Comparison of ENCODE assay signal across 23 cellular contexts in genomic region chr11:115848080-115848479, GRCh38.
DNase-seq lines count a peak whose midpoint lies in the region; ATAC-seq and TF ChIP-seq lines count a peak whose summit lies in the region.
"Had no signal": no experiment of that assay in that cellular context is flagged by ENCODE, and none has a peak within 500 bp of the region (broad histone marks: within the 10 kb centered on the region; RNA-seq: fewer than 3 reads in every experiment).

No MANE protein-coding gene starts in this region.

- no peaks in the 10 kb centered on the region for H3K27me3 ChIP-seq in psoas muscle (ENCODE audit: insufficient read depth in 3 of 3, low read length in 2 of 3)
- H3K27me3 ChIP-seq: breast epithelium, SJCRH30, tibial artery had no signal

- H3K4me3 Mint-ChIP-seq in mesothelial cell of epicardium (no peak overlapping the region), HFFc6 (no peak overlapping the region)
- H3K4me3 Mint-ChIP-seq: activated CD4-positive, alpha-beta memory T cell treated with anti-CD3 and anti-CD28 coated beads for 36 hours; activated T-helper 17 cell treated with anti-CD3 and anti-CD28 coated beads, Interleukin-2, amount 50 U/mL, for 72 hours; B cell; CD8-positive, alpha-beta T cell; naive thymus-derived CD4-positive, alpha-beta T cell; T-cell had no signal

- peaks cover 5% of the 10 kb centered on the region for H3K9me3 ChIP-seq in psoas muscle
- H3K9me3 ChIP-seq: SJCRH30 had no signal

- peaks cover 23% of the 10 kb centered on the region for H3K9me3 Mint-ChIP-seq in mesothelial cell of epicardium
- peaks cover 49% of the 10 kb centered on the region for H3K9me3 Mint-ChIP-seq in HFFc6

- H3K4me3 ChIP-seq in psoas muscle, result no peak overlapping the region
- H3K4me3 ChIP-seq: breast epithelium, SJCRH30, skin epidermis, tibial artery had no signal

- 27 to 35% (median 33%) methylated on average over 1 of the region's 1 CpG for WGBS in psoas muscle, 3 donors

- H3K4me1 Mint-ChIP-seq in mesothelial cell of epicardium (peaks cover 24% of the 10 kb centered on the region), HFFc6 (ENCODE audit: low read depth) (no peaks in the 10 kb centered on the region)
- H3K4me1 Mint-ChIP-seq: activated T-helper 17 cell treated with anti-CD3 and anti-CD28 coated beads, Interleukin-2, amount 50 U/mL, for 72 hours; B cell; T-cell had no signal

- TF ChIP-seq CTCF in VCaP (conservative IDR thresholded peaks at IDR 0.05) (no peak), mesothelial cell of epicardium (IDR thresholded peaks at IDR 0.05; ENCODE audit: unreplicated experiment) (no peak), psoas muscle (IDR thresholded peaks at IDR 0.05) (no peak), HFFc6 (IDR thresholded peaks at IDR 0.05) (no peak)

- H3K27me3 Mint-ChIP-seq in mesothelial cell of epicardium (ENCODE audit: low read depth), result no peaks in the 10 kb centered on the region
- peaks cover 1% of the 10 kb centered on the region; the same call in 1 of the 2 replicates for H3K27me3 Mint-ChIP-seq in HFFc6 (ENCODE audit: insufficient read depth)
- H3K27me3 Mint-ChIP-seq: activated CD4-positive, alpha-beta memory T cell treated with anti-CD3 and anti-CD28 coated beads for 36 hours; activated T-helper 17 cell treated with anti-CD3 and anti-CD28 coated beads, Interleukin-2, amount 50 U/mL, for 72 hours; B cell; T-cell had no signal

- peak overlapping the region; percentile 45 for H3K27ac ChIP-seq in VCaP
- no peak overlapping the region for H3K27ac ChIP-seq in psoas muscle
- H3K27ac ChIP-seq: breast epithelium, SJCRH30, skin epidermis, tibial artery had no signal

- H3K4me1 ChIP-seq in psoas muscle, result no peaks in the 10 kb centered on the region
- H3K4me1 ChIP-seq: breast epithelium, SJCRH30, tibial artery had no signal

- H3K27ac Mint-ChIP-seq in mesothelial cell of epicardium (peak overlapping the region; percentile 7), HFFc6 (no peak overlapping the region)
- H3K27ac Mint-ChIP-seq: activated CD4-positive, alpha-beta memory T cell treated with anti-CD3 and anti-CD28 coated beads for 36 hours; activated T-helper 17 cell treated with anti-CD3 and anti-CD28 coated beads, Interleukin-2, amount 50 U/mL, for 72 hours; B cell; CD8-positive, alpha-beta T cell; naive thymus-derived CD4-positive, alpha-beta T cell; T-cell had no signal

- DNase-seq in NCI-H82 (lab: John Stamatoyannopoulos, UW) (peak; percentile 5), NCI-H82 treated with DMSO at 0.1 percent for 48 hours (lab: John Stamatoyannopoulos, UW; ENCODE audit: unreplicated experiment) (no peak), mesothelial cell of epicardium (ENCODE audit: low spot score in 2 of 2, unreplicated experiment in 2 of 2) (no peak), psoas muscle (no peak), HFFc6 (no peak)
- DNase-seq: activated CD4-positive, alpha-beta memory T cell treated with anti-CD3 and anti-CD28 coated beads for 36 hours; activated naive CD4-positive, alpha-beta T cell treated with anti-CD3 and anti-CD28 coated beads, Interleukin-2, amount 50 U/mL, for 16 hours; amygdala; CD8-positive, alpha-beta T cell; DND-41; effector CD4-positive, alpha-beta T cell; Karpas-422; naive thymus-derived CD4-positive, alpha-beta T cell; SJCRH30; stimulated activated CD4-positive, alpha-beta T cell treated with anti-CD3 and anti-CD28 coated beads, Interleukin-1b, Interleukin-23, amount 100 ng/mL, for 48 hours; T-cell; tibial artery had no signal

- ATAC-seq in psoas muscle (no peak), GM19351 (IDR thresholded peaks at IDR 0.05; ENCODE audit: unreplicated experiment) (no peak)
- ATAC-seq: activated T-helper 17 cell treated with anti-CD3 and anti-CD28 coated beads, Interleukin-2, amount 50 U/mL, for 72 hours; CD8-positive, alpha-beta T cell; naive thymus-derived CD4-positive, alpha-beta T cell; T-cell had no signal

- H3K36me3 Mint-ChIP-seq in mesothelial cell of epicardium, result peaks cover 2% of the 10 kb centered on the region
- H3K36me3 Mint-ChIP-seq in HFFc6 (ENCODE audit: low read depth), result peaks cover 13% of the 10 kb centered on the region
- H3K36me3 Mint-ChIP-seq: activated CD4-positive, alpha-beta memory T cell treated with anti-CD3 and anti-CD28 coated beads for 36 hours; CD8-positive, alpha-beta T cell; T-cell had no signal

- intact Hi-C loops in psoas muscle (cut with DNase I), result no loop called here

- H3K36me3 ChIP-seq in psoas muscle (ENCODE audit: insufficient read depth in 1 of 2, low read depth in 1 of 2), result no peaks in the 10 kb centered on the region
- H3K36me3 ChIP-seq: breast epithelium, SJCRH30, tibial artery had no signal
